22 cellular contexts compared by ENCODE assay signal in the genomic region with DNA sequence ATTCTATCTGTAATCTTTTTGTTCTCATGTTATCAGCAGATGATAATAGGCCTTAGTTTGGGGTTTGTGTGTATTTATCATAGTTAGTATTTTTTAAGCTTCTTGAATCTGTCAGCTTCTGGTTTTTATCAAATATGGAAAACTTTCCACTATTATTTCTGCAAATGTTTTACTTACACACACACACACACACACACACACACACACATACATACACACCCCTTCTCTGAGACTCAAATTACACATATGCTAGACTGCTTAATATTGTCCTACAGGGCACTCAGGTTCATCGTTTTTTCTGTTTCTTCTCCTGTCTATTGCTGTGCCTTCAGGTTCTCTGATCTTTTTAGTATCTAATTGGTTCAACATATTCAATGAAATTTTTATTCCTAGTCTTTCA.
"Had no signal": no experiment of that assay in that cellular context is flagged by ENCODE, and none has a peak within 500 bp of the region (broad histone marks: within the 10 kb centered on the region; RNA-seq: fewer than 3 reads in every experiment).

No MANE protein-coding gene starts in this region.

- DNase-seq: activated CD4-positive, alpha-beta T cell treated with anti-CD3 and anti-CD28 coated beads, Interleukin-2, amount 50 U/mL, for 4 hours; activated CD4-positive, CD25-positive, alpha-beta regulatory T cell treated with anti-CD3 and anti-CD28 coated beads, Interleukin-2, amount 50 U/mL, for 72 hours; activated naive CD4-positive, alpha-beta T cell treated with anti-CD3 and anti-CD28 coated beads for 36 hours; activated naive CD8-positive, alpha-beta T cell treated with anti-CD3 and anti-CD28 coated beads, Interleukin-2, amount 50 U/mL, for 24 hours; activated T-cell treated with anti-CD3 and anti-CD28 coated beads for 4 hours; gastrocnemius medialis; islet precursor cell; mammary epithelial cell; stimulated activated CD4-positive, alpha-beta T cell treated with anti-CD3 and anti-CD28 coated beads, Interleukin-4, amount 100 ng/mL, for 24 hours; stimulated activated naive CD4-positive, alpha-beta T cell treated with Interleukin-2 at 50 U/mL for 16 hours; substantia nigra; T-helper 1 cell; T1000; uterus had no signal

- ATAC-seq: activated naive CD8-positive, alpha-beta T cell treated with anti-CD3 and anti-CD28 coated beads, Interleukin-2, amount 50 U/mL, for 24 hours; activated T-helper 17 cell treated with anti-CD3 and anti-CD28 coated beads, Interleukin-2, amount 50 U/mL, for 72 hours; gastrocnemius medialis; natural killer cell treated with Interleukin-12 subunit alpha and Interleukin-12 subunit beta and Interleukin-15 and Interleukin-18, amount 100 ng/mL, for 72 hours had no signal

- FAIRE-seq: colon had no signal

- H3K27ac ChIP-seq: esophagus muscularis mucosa, gastrocnemius medialis, right atrium auricular region, skin epidermis, tibial nerve, uterus had no signal

- H3K4me1 ChIP-seq: uterus had no signal

- H3K36me3 ChIP-seq: cardiac muscle cell, esophagus muscularis mucosa, gastrocnemius medialis, right atrium auricular region, tibial nerve, uterus had no signal

- H3K4me3 ChIP-seq: cardiac muscle cell, esophagus muscularis mucosa, gastrocnemius medialis, right atrium auricular region, skin epidermis, tibial nerve, uterus had no signal

- H3K27me3 ChIP-seq: cardiac muscle cell, esophagus muscularis mucosa, gastrocnemius medialis, right atrium auricular region, tibial nerve, uterus had no signal

- H3K9me3 ChIP-seq: esophagus muscularis mucosa, gastrocnemius medialis, right atrium auricular region, tibial nerve, uterus had no signal
